In the genomic region with DNA sequence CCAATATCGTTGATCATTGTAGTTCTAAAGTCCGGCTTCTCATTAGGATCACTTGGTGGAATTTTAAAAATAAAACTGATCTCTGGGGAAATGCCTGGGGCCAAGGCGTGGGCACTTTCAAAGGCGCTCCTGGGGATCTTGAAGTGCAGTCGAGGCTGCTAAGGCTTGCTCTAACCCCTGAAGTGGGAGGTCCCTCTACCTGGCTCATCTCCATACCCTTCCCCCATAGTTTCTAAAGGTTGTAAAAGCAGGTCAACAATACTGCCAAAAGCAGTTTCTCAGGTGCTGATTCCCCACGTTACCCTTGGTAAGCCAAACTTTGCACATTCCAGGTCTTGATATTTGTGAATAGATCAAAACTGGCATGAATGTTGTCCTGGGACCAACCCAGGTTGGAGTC, we compare ENCODE assay signal across 20 cellular contexts.
A peak's percentile ranks its signal among the peaks of the same experiment; 100 is the strongest.
DNase-seq lines count a peak whose midpoint lies in the region; ATAC-seq and TF ChIP-seq lines count a peak whose summit lies in the region.
"Had no signal": no experiment of that assay in that cellular context is flagged by ENCODE, and none has a peak within 500 bp of the region (broad histone marks: within the 10 kb centered on the region; RNA-seq: fewer than 3 reads in every experiment).

No MANE protein-coding gene starts in this region.

- TF ChIP-seq CTCF in GM23338 (conservative IDR thresholded peaks at IDR 0.05; ENCODE audit: low read depth in 2 of 2): no peak
- TF ChIP-seq CTCF in WTC11 (IDR thresholded peaks at IDR 0.05): no peak
- no peak for TF ChIP-seq CTCF in psoas muscle (IDR thresholded peaks at IDR 0.05)

- POLR2A ChIA-PET in WTC11 (lab: Charles Lee): no interaction called here
- POLR2A ChIA-PET in naive thymus-derived CD4-positive, alpha-beta T cell (lab: Charles Lee): no interaction called here

- H3K4me1 ChIP-seq in GM23338 (ENCODE audit: insufficient read depth) (peaks cover 9% of the 10 kb centered on the region), psoas muscle (no peaks in the 10 kb centered on the region)
- H3K4me1 ChIP-seq in naive thymus-derived CD4-positive, alpha-beta T cell (ENCODE audit: control insufficient read depth in 2 of 2, insufficient read depth in 2 of 2, low read length in 2 of 2): no peaks in the 10 kb centered on the region
- H3K4me1 ChIP-seq: BE2C, BLaER1 had no signal

- H3K4me2 ChIP-seq in GM23338: peak overlapping the region; percentile 40; the same call in 1 of the 2 replicates
- H3K4me2 ChIP-seq: BLaER1 had no signal

- H3K9me3 Mint-ChIP-seq in GM23338 (no peaks in the 10 kb centered on the region), WTC11 (no peaks in the 10 kb centered on the region)
- peaks cover 0 to 2% (median 0%) of the 10 kb centered on the region in 11 donors for H3K9me3 Mint-ChIP-seq in naive thymus-derived CD4-positive, alpha-beta T cell
- H3K9me3 Mint-ChIP-seq in activated naive CD8-positive, alpha-beta T cell treated with anti-CD3 and anti-CD28 coated beads, Interleukin-2, amount 50 U/mL, for 24 hours: no peaks in the 10 kb centered on the region
- H3K9me3 Mint-ChIP-seq: CD4-positive, alpha-beta memory T cell; CD4-positive, CD25-positive, alpha-beta regulatory T cell; CD8-positive, alpha-beta memory T cell had no signal

- H3K27ac Mint-ChIP-seq in GM23338: no peak overlapping the region
- H3K27ac Mint-ChIP-seq in WTC11: peak overlapping the region; percentile 58; the same call in 1 of the 2 replicates
- H3K27ac Mint-ChIP-seq in naive thymus-derived CD4-positive, alpha-beta T cell: no peak overlapping the region
- H3K27ac Mint-ChIP-seq in activated naive CD8-positive, alpha-beta T cell treated with anti-CD3 and anti-CD28 coated beads, Interleukin-2, amount 50 U/mL, for 24 hours: no peak overlapping the region
- H3K27ac Mint-ChIP-seq: CD14-positive monocyte; CD4-positive, alpha-beta memory T cell; CD4-positive, CD25-positive, alpha-beta regulatory T cell; CD8-positive, alpha-beta memory T cell had no signal

- H3K27ac ChIP-seq in GM23338 (ENCODE audit: low read depth) (no peak overlapping the region), psoas muscle (no peak overlapping the region)
- H3K27ac ChIP-seq in naive thymus-derived CD4-positive, alpha-beta T cell (ENCODE audit: low read depth, low read length): no peak overlapping the region
- H3K27ac ChIP-seq: BLaER1 had no signal

- H3K27me3 Mint-ChIP-seq in GM23338 (ENCODE audit: insufficient read depth, low read depth, poor library complexity): peaks cover 3% of the 10 kb centered on the region
- H3K27me3 Mint-ChIP-seq in WTC11 (ENCODE audit: low read depth): no peaks in the 10 kb centered on the region
- H3K27me3 Mint-ChIP-seq in naive thymus-derived CD4-positive, alpha-beta T cell: peaks cover 0 to 5% (median 0%) of the 10 kb centered on the region in 5 donors
- peaks cover 1% of the 10 kb centered on the region for H3K27me3 Mint-ChIP-seq in activated naive CD8-positive, alpha-beta T cell treated with anti-CD3 and anti-CD28 coated beads, Interleukin-2, amount 50 U/mL, for 24 hours
- H3K27me3 Mint-ChIP-seq: CD4-positive, alpha-beta memory T cell; CD8-positive, alpha-beta memory T cell had no signal

- H3K36me3 ChIP-seq in GM23338 (ENCODE audit: insufficient read depth): no peaks in the 10 kb centered on the region
- H3K36me3 ChIP-seq in psoas muscle (ENCODE audit: insufficient read depth in 1 of 2, low read depth in 1 of 2): no peaks in the 10 kb centered on the region
- H3K36me3 ChIP-seq in naive thymus-derived CD4-positive, alpha-beta T cell (ENCODE audit: control insufficient read depth in 2 of 3, insufficient read depth in 3 of 3, low read length in 3 of 3): no peaks in the 10 kb centered on the region
- H3K36me3 ChIP-seq: BE2C, BLaER1 had no signal

- no peaks in the 10 kb centered on the region for H4K20me1 ChIP-seq in GM23338 (replicated peaks; ENCODE audit: insufficient read depth)
- H4K20me1 ChIP-seq: BLaER1 had no signal

- H2AFZ ChIP-seq in GM23338: no peak overlapping the region

- H3F3A ChIP-seq in GM23338 (replicated peaks; ENCODE audit: low read depth): no peaks in the 10 kb centered on the region

- H3K36me3 Mint-ChIP-seq in GM23338 (ENCODE audit: low read depth) (no peaks in the 10 kb centered on the region), WTC11 (no peaks in the 10 kb centered on the region)
- no peaks in the 10 kb centered on the region for H3K36me3 Mint-ChIP-seq in naive thymus-derived CD4-positive, alpha-beta T cell
- H3K36me3 Mint-ChIP-seq in activated naive CD8-positive, alpha-beta T cell treated with anti-CD3 and anti-CD28 coated beads, Interleukin-2, amount 50 U/mL, for 24 hours (ENCODE audit: low read depth): no peaks in the 10 kb centered on the region
- H3K36me3 Mint-ChIP-seq: CD14-positive monocyte; CD4-positive, alpha-beta memory T cell; CD4-positive, CD25-positive, alpha-beta regulatory T cell; CD8-positive, alpha-beta memory T cell had no signal

- intact Hi-C loops in psoas muscle (cut with DNase I): no loop called here
- intact Hi-C loops in naive thymus-derived CD4-positive, alpha-beta T cell (cut with micrococcal nuclease): loop anchor here in 1 of 2 donors (5.0 kb wide), 1 partner anchor 132 kb away; no protein-coding TSS in a partner anchor

- H3K4me3 ChIP-seq in GM23338: no peak overlapping the region
- no peak overlapping the region for H3K4me3 ChIP-seq in psoas muscle
- H3K4me3 ChIP-seq in naive thymus-derived CD4-positive, alpha-beta T cell (ENCODE audit: low read length): no peak overlapping the region
- H3K4me3 ChIP-seq: BLaER1, GM12878 had no signal

- H3K27me3 ChIP-seq in GM23338 (ENCODE audit: insufficient read depth) (no peaks in the 10 kb centered on the region), psoas muscle (ENCODE audit: insufficient read depth in 3 of 3, low read length in 2 of 3) (no peaks in the 10 kb centered on the region)
- H3K27me3 ChIP-seq in naive thymus-derived CD4-positive, alpha-beta T cell (ENCODE audit: control insufficient read depth in 2 of 2, insufficient read depth in 2 of 2, low read length in 2 of 2): no peaks in the 10 kb centered on the region
- H3K27me3 ChIP-seq: BE2C, BLaER1 had no signal

- ATAC-seq in GM23338: peak; percentile 89
- ATAC-seq in WTC11: peak; percentile 92
- ATAC-seq in psoas muscle: no peak
- no peak for ATAC-seq in naive thymus-derived CD4-positive, alpha-beta T cell
- ATAC-seq in activated naive CD8-positive, alpha-beta T cell treated with anti-CD3 and anti-CD28 coated beads, Interleukin-2, amount 50 U/mL, for 24 hours: no peak
- ATAC-seq: GM12878 had no signal

- H3K4me1 Mint-ChIP-seq in GM23338 (peaks cover 14% of the 10 kb centered on the region), WTC11 (peaks cover 31% of the 10 kb centered on the region)
- no peaks in the 10 kb centered on the region for H3K4me1 Mint-ChIP-seq in naive thymus-derived CD4-positive, alpha-beta T cell
- H3K4me1 Mint-ChIP-seq in activated naive CD8-positive, alpha-beta T cell treated with anti-CD3 and anti-CD28 coated beads, Interleukin-2, amount 50 U/mL, for 24 hours: no peaks in the 10 kb centered on the region
- H3K4me1 Mint-ChIP-seq: CD14-positive monocyte; CD4-positive, alpha-beta memory T cell; CD4-positive, CD25-positive, alpha-beta regulatory T cell; CD8-positive, alpha-beta memory T cell had no signal

- WGBS in psoas muscle, 3 donors: 73 to 77% (median 75%) methylated on average over 6 of the region's 6 CpGs

- peak; percentile 28 for DNase-seq in ELF-1 (ENCODE audit: low read depth, low spot score)
- peak; percentile 55 for DNase-seq in GM23338 (ENCODE audit: low spot score)
- no peak for DNase-seq in WTC11 (ENCODE audit: low spot score)
- peak; percentile 22 for DNase-seq in iPS-NIHi7 (ENCODE audit: extremely low spot score)
- DNase-seq in psoas muscle: no peak
- DNase-seq in naive thymus-derived CD4-positive, alpha-beta T cell: no peak
- DNase-seq in activated naive CD8-positive, alpha-beta T cell treated with anti-CD3 and anti-CD28 coated beads, Interleukin-2, amount 50 U/mL, for 24 hours: no peak
- DNase-seq: 8988T; ACHN; BE2C; C1 segment of cervical spinal cord; CD4-positive, alpha-beta memory T cell; CD4-positive, CD25-positive, alpha-beta regulatory T cell; CD8-positive, alpha-beta memory T cell; COR-L47; DMS79 treated with DMSO at 0.1 percent for 48 hours; GDM1 had no signal

- H3K4me3 Mint-ChIP-seq in GM23338: no peak overlapping the region
- H3K4me3 Mint-ChIP-seq in WTC11: no peak overlapping the region
- H3K4me3 Mint-ChIP-seq in naive thymus-derived CD4-positive, alpha-beta T cell: no peak overlapping the region
- no peak overlapping the region for H3K4me3 Mint-ChIP-seq in activated naive CD8-positive, alpha-beta T cell treated with anti-CD3 and anti-CD28 coated beads, Interleukin-2, amount 50 U/mL, for 24 hours
- H3K4me3 Mint-ChIP-seq: CD14-positive monocyte; CD4-positive, alpha-beta memory T cell; CD4-positive, CD25-positive, alpha-beta regulatory T cell; CD8-positive, alpha-beta memory T cell had no signal

- no peaks in the 10 kb centered on the region for H3K9me3 ChIP-seq in psoas muscle
- H3K9me3 ChIP-seq in naive thymus-derived CD4-positive, alpha-beta T cell (ENCODE audit: control insufficient read depth in 2 of 3, low read length in 3 of 3): no peaks in the 10 kb centered on the region
- H3K9me3 ChIP-seq: BE2C, BLaER1 had no signal

- CTCF ChIA-PET in WTC11 (lab: Charles Lee): no interaction called here
- CTCF ChIA-PET in naive thymus-derived CD4-positive, alpha-beta T cell (lab: Charles Lee): no interaction called here

- H3K79me2 ChIP-seq in GM23338 (replicated peaks; ENCODE audit: insufficient read depth): no peaks in the 10 kb centered on the region

- H3K9me2 ChIP-seq in GM23338 (ENCODE audit: insufficient read depth): no peaks in the 10 kb centered on the region

TF ChIP-seq in GM23338, 12 proteins besides CTCF, POLR2A, EP300 and RAD21 (continues in another document):
- TF ChIP-seq EZH2 (IDR thresholded peaks at IDR 0.05; ENCODE audit: low read depth, unreplicated experiment) (no peak), STAT1 (IDR thresholded peaks at IDR 0.05; ENCODE audit: unreplicated experiment) (no peak)

TF ChIP-seq in WTC11, 78 proteins besides CTCF, POLR2A, EP300 and RAD21:
- TF ChIP-seq SP1 (CRISPR knock-in tag; conservative IDR thresholded peaks at IDR 0.05) (no peak), CBFB (CRISPR knock-in tag; IDR thresholded peaks at IDR 0.05; ENCODE audit: low read depth) (no peak), MYBL2 (CRISPR knock-in tag; IDR thresholded peaks at IDR 0.05) (no peak)
TF ChIP-seq in WTC11: peak in this region for 0.

Comparison
In these comparisons a context has a peak if more than half of its experiments do, and no peak if none do; other contexts are left out.
1. DNase-seq: peak in ELF-1 (single experiment), GM23338 (single experiment) and iPS-NIHi7 (single experiment); none in WTC11 (single experiment), psoas muscle (0 of 2), naive thymus-derived CD4-positive, alpha-beta T cell (0 of 9) and activated naive CD8-positive, alpha-beta T cell treated with anti-CD3 and anti-CD28 coated beads, Interleukin-2, amount 50 U/mL, for 24 hours (single experiment).
2. ATAC-seq: peak in GM23338 (single experiment) and WTC11 (single experiment); none in psoas muscle (0 of 4), naive thymus-derived CD4-positive, alpha-beta T cell (single experiment) and activated naive CD8-positive, alpha-beta T cell treated with anti-CD3 and anti-CD28 coated beads, Interleukin-2, amount 50 U/mL, for 24 hours (single experiment).